In the genomic region with DNA sequence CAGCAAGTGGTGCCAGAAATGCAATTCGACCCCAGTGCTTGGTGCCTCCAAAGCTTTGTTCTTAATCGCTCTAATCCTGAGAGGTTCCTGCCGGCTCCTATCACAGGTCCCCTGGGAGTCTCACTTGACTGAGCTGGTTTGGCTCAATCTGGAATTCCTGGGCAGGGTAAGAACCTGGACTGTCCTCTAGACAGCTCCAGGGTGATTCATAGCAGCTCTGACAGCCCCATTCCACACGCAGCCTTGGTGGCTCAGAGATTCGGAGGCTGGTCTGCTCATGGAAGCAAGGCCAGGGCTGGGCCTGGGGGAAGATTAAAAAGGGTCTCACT, we compare ENCODE assay signal across 10 cellular contexts. TPM values are rescaled to one million over a fixed set of nuclear protein-coding genes. Genes with fewer than 3 reads are reported as not detected.
DNase-seq lines count a peak whose midpoint lies in the region; ATAC-seq and TF ChIP-seq lines count a peak whose summit lies in the region.
"Had no signal": no experiment of that assay in that cellular context is flagged by ENCODE, and none has a peak within 500 bp of the region (broad histone marks: within the 10 kb centered on the region; RNA-seq: fewer than 3 reads in every experiment).

No MANE protein-coding gene starts in this region.

- peaks cover 44% of the 10 kb centered on the region for H3K4me1 Mint-ChIP-seq in GM23338

- no peaks in the 10 kb centered on the region; the same call in 2 of the 3 replicates for H3K9me3 Mint-ChIP-seq in GM23338

- H3K4me1 ChIP-seq in GM23338 (ENCODE audit: insufficient read depth) (peaks cover 21% of the 10 kb centered on the region), psoas muscle (peaks cover 16% of the 10 kb centered on the region)

- peaks cover 36% of the 10 kb centered on the region for H3K36me3 Mint-ChIP-seq in GM23338 (ENCODE audit: low read depth)

- H3K27ac Mint-ChIP-seq in GM23338: peak overlapping the region; percentile 63; the same call in 1 of the 2 replicates

- 18 to 22% (median 19%) methylated on average over 5 of the region's 5 CpGs for WGBS in psoas muscle, 3 donors

- H3K27me3 Mint-ChIP-seq in GM23338 (ENCODE audit: insufficient read depth, low read depth, poor library complexity): peaks cover 14% of the 10 kb centered on the region

- no peak overlapping the region for H3K4me3 Mint-ChIP-seq in GM23338

- no peak overlapping the region for H3K4me2 ChIP-seq in GM23338

- TF ChIP-seq CTCF in GM23338 (conservative IDR thresholded peaks at IDR 0.05; ENCODE audit: low read depth in 2 of 2): no peak
- no peak for TF ChIP-seq CTCF in epithelial cell of proximal tubule (conservative IDR thresholded peaks at IDR 0.05; ENCODE audit: low read depth, low read length)
- no peak for TF ChIP-seq CTCF in psoas muscle (IDR thresholded peaks at IDR 0.05)

- H2AFZ ChIP-seq in GM23338: no peak overlapping the region

- H3K9me3 ChIP-seq in psoas muscle: no peaks in the 10 kb centered on the region

- no peaks in the 10 kb centered on the region for H3K27me3 ChIP-seq in GM23338 (ENCODE audit: insufficient read depth)
- H3K27me3 ChIP-seq in psoas muscle (ENCODE audit: insufficient read depth in 3 of 3, low read length in 2 of 3): no peaks in the 10 kb centered on the region

- no peaks in the 10 kb centered on the region for H3K9me2 ChIP-seq in GM23338 (ENCODE audit: insufficient read depth)

- intact Hi-C loops in psoas muscle (cut with DNase I): loop anchor here (2.0 to 10.0 kb wide), 3 partner anchors 77 to 477 kb away; partner anchors contain the start of gene ARPP19 (in 1 of the 2)

- no peaks in the 10 kb centered on the region for H4K20me1 ChIP-seq in GM23338 (replicated peaks; ENCODE audit: insufficient read depth)

- H3F3A ChIP-seq in GM23338 (replicated peaks; ENCODE audit: low read depth): no peaks in the 10 kb centered on the region; the same call in 1 of the 2 replicates

- DNase-seq in GM23338 (ENCODE audit: low spot score) (peak; percentile 33), NCI-H526 (lab: John Stamatoyannopoulos, UW) (peak; percentile 15 to 68), epithelial cell of proximal tubule (ENCODE audit: low read depth) (peak; percentile 59), psoas muscle (peak in 1 of 2 donors; percentile 64), hypothalamus (lab: John Stamatoyannopoulos, UW) (no peak), NK-92 (lab: John Stamatoyannopoulos, UW; ENCODE audit: unreplicated experiment) (no peak)
- DNase-seq: NCI-H510A treated with DMSO at 0.1 percent for 48 hours; stimulated activated CD4-positive, alpha-beta T cell treated with anti-CD3 and anti-CD28 coated beads, Interleukin-4, amount 100 ng/mL, for 1 hour had no signal

- H3K79me2 ChIP-seq in GM23338 (replicated peaks; ENCODE audit: insufficient read depth): no peaks in the 10 kb centered on the region

- H3K27ac ChIP-seq in GM23338 (ENCODE audit: low read depth): peak overlapping the region; percentile 57; the same call in 1 of the 2 replicates
- peak overlapping the region; percentile 48 for H3K27ac ChIP-seq in psoas muscle

- H3K36me3 ChIP-seq in GM23338 (ENCODE audit: insufficient read depth) (no peaks in the 10 kb centered on the region; the same call in 1 of the 2 replicates), psoas muscle (ENCODE audit: insufficient read depth in 1 of 2, low read depth in 1 of 2) (no peaks in the 10 kb centered on the region)

- H3K4me3 ChIP-seq in GM23338: no peak overlapping the region
- H3K4me3 ChIP-seq in epithelial cell of proximal tubule (ENCODE audit: low read depth, low read length): no peak overlapping the region
- no peak overlapping the region for H3K4me3 ChIP-seq in psoas muscle

- ATAC-seq in GM23338 (peak; percentile 7; the same call in 2 of the 3 replicates), psoas muscle (peak; percentile 78 to 90 (median 84)), HG02885 (IDR thresholded peaks at IDR 0.05; ENCODE audit: poor library complexity, unreplicated experiment) (no peak), HG03457 (IDR thresholded peaks at IDR 0.05; ENCODE audit: unreplicated experiment) (no peak)

TF ChIP-seq in GM23338, 12 proteins besides CTCF, POLR2A, EP300 and RAD21 (continues in another document):
- no peak for TF ChIP-seq CREB1 (CRISPR knock-in tag; IDR thresholded peaks at IDR 0.05; ENCODE audit: low read depth)
- TF ChIP-seq, protein P1, sequence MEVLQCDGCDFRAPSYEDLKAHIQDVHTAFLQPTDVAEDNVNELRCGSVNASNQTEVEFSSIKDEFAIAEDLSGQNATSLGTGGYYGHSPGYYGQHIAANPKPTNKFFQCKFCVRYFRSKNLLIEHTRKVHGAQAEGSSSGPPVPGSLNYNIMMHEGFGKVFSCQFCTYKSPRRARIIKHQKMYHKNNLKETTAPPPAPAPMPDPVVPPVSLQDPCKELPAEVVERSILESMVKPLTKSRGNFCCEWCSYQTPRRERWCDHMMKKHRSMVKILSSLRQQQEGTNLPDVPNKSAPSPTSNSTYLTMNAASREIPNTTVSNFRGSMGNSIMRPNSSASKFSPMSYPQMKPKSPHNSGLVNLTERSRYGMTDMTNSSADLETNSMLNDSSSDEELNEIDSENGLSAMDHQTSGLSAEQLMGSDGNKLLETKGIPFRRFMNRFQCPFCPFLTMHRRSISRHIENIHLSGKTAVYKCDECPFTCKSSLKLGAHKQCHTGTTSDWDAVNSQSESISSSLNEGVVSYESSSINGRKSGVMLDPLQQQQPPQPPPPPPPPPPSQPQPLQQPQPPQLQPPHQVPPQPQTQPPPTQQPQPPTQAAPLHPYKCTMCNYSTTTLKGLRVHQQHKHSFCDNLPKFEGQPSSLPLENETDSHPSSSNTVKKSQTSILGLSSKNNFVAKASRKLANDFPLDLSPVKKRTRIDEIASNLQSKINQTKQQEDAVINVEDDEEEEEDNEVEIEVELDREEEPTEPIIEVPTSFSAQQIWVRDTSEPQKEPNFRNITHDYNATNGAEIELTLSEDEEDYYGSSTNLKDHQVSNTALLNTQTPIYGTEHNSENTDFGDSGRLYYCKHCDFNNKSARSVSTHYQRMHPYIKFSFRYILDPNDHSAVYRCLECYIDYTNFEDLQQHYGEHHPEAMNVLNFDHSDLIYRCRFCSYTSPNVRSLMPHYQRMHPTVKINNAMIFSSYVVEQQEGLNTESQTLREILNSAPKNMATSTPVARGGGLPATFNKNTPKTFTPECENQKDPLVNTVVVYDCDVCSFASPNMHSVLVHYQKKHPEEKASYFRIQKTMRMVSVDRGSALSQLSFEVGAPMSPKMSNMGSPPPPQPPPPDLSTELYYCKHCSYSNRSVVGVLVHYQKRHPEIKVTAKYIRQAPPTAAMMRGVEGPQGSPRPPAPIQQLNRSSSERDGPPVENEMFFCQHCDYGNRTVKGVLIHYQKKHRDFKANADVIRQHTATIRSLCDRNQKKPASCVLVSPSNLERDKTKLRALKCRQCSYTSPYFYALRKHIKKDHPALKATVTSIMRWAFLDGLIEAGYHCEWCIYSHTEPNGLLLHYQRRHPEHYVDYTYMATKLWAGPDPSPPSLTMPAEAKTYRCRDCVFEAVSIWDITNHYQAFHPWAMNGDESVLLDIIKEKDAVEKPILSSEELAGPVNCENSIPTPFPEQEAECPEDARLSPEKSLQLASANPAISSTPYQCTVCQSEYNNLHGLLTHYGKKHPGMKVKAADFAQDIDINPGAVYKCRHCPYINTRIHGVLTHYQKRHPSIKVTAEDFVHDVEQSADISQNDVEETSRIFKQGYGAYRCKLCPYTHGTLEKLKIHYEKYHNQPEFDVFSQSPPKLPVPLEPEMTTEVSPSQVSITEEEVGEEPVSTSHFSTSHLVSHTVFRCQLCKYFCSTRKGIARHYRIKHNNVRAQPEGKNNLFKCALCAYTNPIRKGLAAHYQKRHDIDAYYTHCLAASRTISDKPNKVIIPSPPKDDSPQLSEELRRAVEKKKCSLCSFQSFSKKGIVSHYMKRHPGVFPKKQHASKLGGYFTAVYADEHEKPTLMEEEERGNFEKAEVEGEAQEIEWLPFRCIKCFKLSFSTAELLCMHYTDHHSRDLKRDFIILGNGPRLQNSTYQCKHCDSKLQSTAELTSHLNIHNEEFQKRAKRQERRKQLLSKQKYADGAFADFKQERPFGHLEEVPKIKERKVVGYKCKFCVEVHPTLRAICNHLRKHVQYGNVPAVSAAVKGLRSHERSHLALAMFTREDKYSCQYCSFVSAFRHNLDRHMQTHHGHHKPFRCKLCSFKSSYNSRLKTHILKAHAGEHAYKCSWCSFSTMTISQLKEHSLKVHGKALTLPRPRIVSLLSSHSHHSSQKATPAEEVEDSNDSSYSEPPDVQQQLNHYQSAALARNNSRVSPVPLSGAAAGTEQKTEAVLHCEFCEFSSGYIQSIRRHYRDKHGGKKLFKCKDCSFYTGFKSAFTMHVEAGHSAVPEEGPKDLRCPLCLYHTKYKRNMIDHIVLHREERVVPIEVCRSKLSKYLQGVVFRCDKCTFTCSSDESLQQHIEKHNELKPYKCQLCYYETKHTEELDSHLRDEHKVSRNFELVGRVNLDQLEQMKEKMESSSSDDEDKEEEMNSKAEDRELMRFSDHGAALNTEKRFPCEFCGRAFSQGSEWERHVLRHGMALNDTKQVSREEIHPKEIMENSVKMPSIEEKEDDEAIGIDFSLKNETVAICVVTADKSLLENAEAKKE (CRISPR knock-in tag; IDR thresholded peaks at IDR 0.05): no peak
- TF ChIP-seq POLR2AphosphoS5 (IDR thresholded peaks at IDR 0.05; ENCODE audit: low read depth): no peak
- TF ChIP-seq EZH2phosphoT487 (IDR thresholded peaks at IDR 0.05; ENCODE audit: unreplicated experiment): no peak
- TF ChIP-seq NANOG (IDR thresholded peaks at IDR 0.05; ENCODE audit: borderline replicate concordance): no peak
- TF ChIP-seq ZNF114 (CRISPR knock-in tag; IDR thresholded peaks at IDR 0.05): no peak

RNA-seq across cellular contexts. Expression of gene MYO5C, which starts 37.9 kb away (rescaled TPM):
- total RNA-seq in GM23338 (2014; rRNA removed; shearing (Covaris generic)): 20.8 and 28.8 TPM in 2 replicates
- 6.4 and 7.9 TPM in 2 replicates for polyA plus RNA-seq in GM23338 (2016; fragmentation: Nextera tagmentation; extraction: Ambion mirVana)
- total RNA-seq in epithelial cell of proximal tubule: 16.9 and 22.3 TPM in 2 replicates
- total RNA-seq in psoas muscle: 1 to 10 TPM; 1.2 to 3.0 (median 2.2) TPM
- under 1 TPM; 0.53 to 0.77 (median 0.75) TPM for polyA plus RNA-seq in psoas muscle

Comparison
In these comparisons a context has a peak if more than half of its experiments do, and no peak if none do; other contexts are left out.
1. ATAC-seq: peak in GM23338 (single experiment) and psoas muscle (4 of 4); none in HG02885 (single experiment) and HG03457 (single experiment).
2. DNase-seq: peak in GM23338 (single experiment), NCI-H526 (2 of 2) and epithelial cell of proximal tubule (single experiment); none in hypothalamus (0 of 51) and NK-92 (single experiment).